ENCODE assay signal across 27 cellular contexts in genomic region chr2:142545036-142545435, GRCh38.
"Had no signal": no experiment of that assay in that cellular context is flagged by ENCODE, and none has a peak within 500 bp of the region (broad histone marks: within the 10 kb centered on the region; RNA-seq: fewer than 3 reads in every experiment).

No MANE protein-coding gene starts in this region.

- H3K27ac ChIP-seq: adrenal gland, breast epithelium, esophagus muscularis mucosa, hepatocyte, parathyroid adenoma, psoas muscle, right atrium auricular region, suprapubic skin, tibial artery, upper lobe of right lung had no signal

- H3K27ac Mint-ChIP-seq: activated CD4-positive, alpha-beta T cell treated with anti-CD3 and anti-CD28 coated beads for 36 hours; activated naive CD8-positive, alpha-beta T cell; nephron; T-helper 2 cell treated with Interferon-gamma antibody and Interleukin-4, amounts not matched to agents 5 μg/mL and 100 μg/mL, for 36 hours had no signal

- H3K27me3 ChIP-seq: adrenal gland, breast epithelium, esophagus muscularis mucosa, hepatocyte, right atrium auricular region, suprapubic skin, tibial artery, upper lobe of right lung had no signal

- ATAC-seq: activated CD4-positive, alpha-beta T cell treated with anti-CD3 and anti-CD28 coated beads for 36 hours; left cardiac atrium; left ventricle myocardium superior; psoas muscle; upper lobe of right lung had no signal

- H3K9me3 ChIP-seq: adrenal gland, suprapubic skin, upper lobe of right lung had no signal

- H3K4me3 ChIP-seq: adrenal gland, breast epithelium, esophagus muscularis mucosa, hepatocyte, psoas muscle, right atrium auricular region, smooth muscle cell, suprapubic skin, tibial artery, upper lobe of right lung had no signal

- H3K36me3 ChIP-seq: adrenal gland, breast epithelium, esophagus muscularis mucosa, right atrium auricular region, suprapubic skin, tibial artery, upper lobe of right lung had no signal

- H3K4me1 ChIP-seq: adrenal gland, breast epithelium, esophagus muscularis mucosa, parathyroid adenoma, psoas muscle, right atrium auricular region, suprapubic skin, tibial artery, upper lobe of right lung had no signal

- H2AFZ ChIP-seq: hepatocyte, parathyroid adenoma had no signal

- H3K4me3 Mint-ChIP-seq: activated CD4-positive, alpha-beta T cell treated with anti-CD3 and anti-CD28 coated beads for 36 hours; activated naive CD8-positive, alpha-beta T cell; nephron; T-helper 2 cell treated with Interferon-gamma antibody and Interleukin-4, amounts not matched to agents 5 μg/mL and 100 μg/mL, for 36 hours had no signal

- H3K4me2 ChIP-seq: hepatocyte, smooth muscle cell had no signal

- H3K27me3 Mint-ChIP-seq: activated CD4-positive, alpha-beta T cell treated with anti-CD3 and anti-CD28 coated beads for 36 hours; activated naive CD8-positive, alpha-beta T cell had no signal

- DNase-seq: activated CD4-positive, alpha-beta T cell treated with anti-CD3 and anti-CD28 coated beads for 36 hours; activated CD4-positive, CD25-positive, alpha-beta regulatory T cell; activated effector memory CD4-positive, alpha-beta T cell treated with Interleukin-2 at 50 U/mL for 16 hours; activated naive CD4-positive, alpha-beta T cell treated with Interleukin-2 at 50 U/mL for 16 hours; aorta; central memory CD4-positive, alpha-beta T cell; dermis blood vessel endothelial cell; effector CD4-positive, alpha-beta T cell; left cardiac atrium; left ventricle myocardium superior; psoas muscle; stimulated activated CD4-positive, alpha-beta T cell treated with anti-CD3 and anti-CD28 coated beads, Interleukin-15, amount 100 ng/mL, for 24 hours; stimulated activated naive CD4-positive, alpha-beta T cell; T-helper 1 cell; tibial artery; upper lobe of right lung had no signal

- H3K36me3 Mint-ChIP-seq: activated naive CD8-positive, alpha-beta T cell had no signal

- H3K9ac ChIP-seq: parathyroid adenoma had no signal

- H3K4me1 Mint-ChIP-seq: activated CD4-positive, alpha-beta T cell treated with anti-CD3 and anti-CD28 coated beads for 36 hours; nephron had no signal
